1 cellular context compared by ENCODE assay signal in the genomic region with DNA sequence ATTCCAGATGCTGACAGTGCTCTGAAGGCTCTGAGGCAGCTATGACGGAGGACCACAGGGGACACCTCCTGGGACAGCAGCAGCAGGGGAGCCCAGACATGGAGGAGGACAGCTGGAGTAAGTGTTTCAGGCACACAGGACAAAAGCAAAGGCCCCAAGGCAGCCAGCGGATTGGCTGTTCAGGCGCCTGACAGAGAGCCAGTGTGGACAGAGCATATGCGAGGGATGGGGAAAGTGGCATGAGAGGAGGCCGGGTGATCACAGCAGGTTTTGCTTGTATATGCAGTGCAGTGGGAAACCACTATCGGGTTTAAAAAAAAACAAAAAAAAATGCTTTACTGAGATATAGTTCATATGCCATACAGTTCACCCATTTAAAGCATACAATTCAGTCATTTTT.
TF ChIP-seq lines count a peak whose summit lies in the region.

No MANE protein-coding gene starts in this region.

TF ChIP-seq in GM12878, 131 proteins besides CTCF, POLR2A, EP300 and RAD21:
- no peak for TF ChIP-seq SMAD5 (IDR thresholded peaks at IDR 0.05; ENCODE audit: low read depth)
- TF ChIP-seq, protein P1, sequence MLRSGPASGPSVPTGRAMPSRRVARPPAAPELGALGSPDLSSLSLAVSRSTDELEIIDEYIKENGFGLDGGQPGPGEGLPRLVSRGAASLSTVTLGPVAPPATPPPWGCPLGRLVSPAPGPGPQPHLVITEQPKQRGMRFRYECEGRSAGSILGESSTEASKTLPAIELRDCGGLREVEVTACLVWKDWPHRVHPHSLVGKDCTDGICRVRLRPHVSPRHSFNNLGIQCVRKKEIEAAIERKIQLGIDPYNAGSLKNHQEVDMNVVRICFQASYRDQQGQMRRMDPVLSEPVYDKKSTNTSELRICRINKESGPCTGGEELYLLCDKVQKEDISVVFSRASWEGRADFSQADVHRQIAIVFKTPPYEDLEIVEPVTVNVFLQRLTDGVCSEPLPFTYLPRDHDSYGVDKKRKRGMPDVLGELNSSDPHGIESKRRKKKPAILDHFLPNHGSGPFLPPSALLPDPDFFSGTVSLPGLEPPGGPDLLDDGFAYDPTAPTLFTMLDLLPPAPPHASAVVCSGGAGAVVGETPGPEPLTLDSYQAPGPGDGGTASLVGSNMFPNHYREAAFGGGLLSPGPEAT (IDR thresholded peaks at IDR 0.05; ENCODE audit: low read depth), result no peak
